In the genomic region with DNA sequence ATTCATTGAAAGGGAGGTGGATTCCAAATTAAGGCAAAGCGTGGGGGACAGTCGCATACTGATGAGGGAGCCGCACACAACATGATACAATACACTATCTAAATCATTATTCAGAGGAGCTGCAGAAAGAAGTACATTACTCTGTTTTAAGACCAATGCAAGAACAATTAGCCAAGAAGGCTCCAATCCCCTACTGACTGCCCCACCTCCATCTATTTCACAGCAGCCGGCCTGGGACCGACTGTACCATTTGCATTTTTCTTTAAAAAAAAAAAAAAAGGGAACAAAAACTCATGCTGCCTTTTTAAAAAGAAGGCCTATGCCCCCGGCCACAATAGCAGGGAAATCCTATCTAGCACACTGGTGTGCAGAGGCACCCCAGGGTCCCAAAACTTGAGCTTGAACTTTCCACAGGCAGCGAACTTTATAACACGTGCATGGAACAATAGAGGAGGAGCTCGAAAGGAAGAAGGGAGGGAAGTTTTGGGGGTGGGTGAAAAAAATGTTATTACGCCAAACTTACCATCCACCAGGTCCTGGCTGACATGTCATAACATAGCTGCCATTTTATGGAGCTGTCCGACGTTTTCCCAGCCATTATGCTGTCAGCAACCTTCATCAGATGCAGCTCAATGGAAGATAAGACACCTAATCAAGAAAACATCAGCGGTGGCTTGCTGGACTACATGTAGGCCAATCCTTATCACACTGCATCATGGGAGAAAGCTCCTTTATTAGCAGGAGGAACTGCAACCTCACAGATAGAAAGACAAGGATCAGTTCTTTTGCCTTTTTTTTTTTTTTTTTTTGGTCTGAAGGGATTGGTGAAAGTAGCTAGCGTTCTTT, we compare ENCODE assay signal across 14 cellular contexts.
A peak's percentile ranks its signal among the peaks of the same experiment; 100 is the strongest.
DNase-seq lines count a peak whose midpoint lies in the region; ATAC-seq, FAIRE-seq and TF ChIP-seq lines count a peak whose summit lies in the region.
"Had no signal": no experiment of that assay in that cellular context is flagged by ENCODE, and none has a peak within 500 bp of the region (broad histone marks: within the 10 kb centered on the region; RNA-seq: fewer than 3 reads in every experiment).

No MANE protein-coding gene starts in this region.

- H3K56ac ChIP-seq in H1 (replicated peaks; ENCODE audit: insufficient read length, low read depth, low read length), result no peak overlapping the region

- no peak overlapping the region for H2AFZ ChIP-seq in H1 (ENCODE audit: low read length)

- H3K9me3 ChIP-seq in H1 (ENCODE audit: insufficient read depth in 2 of 2, low read depth in 1 of 2, low read length in 1 of 2) (no peaks in the 10 kb centered on the region), heart left ventricle (no peaks in the 10 kb centered on the region)
- H3K9me3 ChIP-seq: Caco-2 had no signal

- WGBS in H1 (ENCODE audit: extremely low coverage in 1 of 2, insufficient coverage in 1 of 2, insufficient read length in 1 of 2, insufficient replicate concordance in 2 of 2, low coverage in 1 of 2, low lambda C conversion rate in 2 of 2, missing lambda C conversion rate in 1 of 2), 2 experiments, result 72% methylated on average over 14 of the region's 14 CpGs; no CpG with 5 or more reads in 1 of the 2 experiments
- 83 to 84% (median 83%) methylated on average over 14 of the region's 14 CpGs for WGBS in heart left ventricle, 4 donors

- H2BK120ac ChIP-seq in H1 (replicated peaks; ENCODE audit: low read depth, low read length), result no peak overlapping the region

- H2BK5ac ChIP-seq in H1 (ENCODE audit: low read depth, low read length), result no peak overlapping the region

- H3K36me3 ChIP-seq in H1 (ENCODE audit: control insufficient read depth in 2 of 4, insufficient read depth in 4 of 4, low read length in 3 of 4) (no peaks in the 10 kb centered on the region), heart left ventricle (no peaks in the 10 kb centered on the region)

- TF ChIP-seq POLR2A in H1 (IDR thresholded peaks at IDR 0.05; ENCODE audit: control extremely low read depth in 1 of 2, low read depth in 2 of 2, low read length in 2 of 2) (no peak), heart left ventricle (IDR thresholded peaks at IDR 0.05) (no peak), GM12892 (IDR thresholded peaks at IDR 0.05; ENCODE audit: low read depth, low read length) (no peak)

- no peak overlapping the region for H3K4me3 ChIP-seq in H1 (ENCODE audit: extremely low read depth in 1 of 4, insufficient read depth in 2 of 4, low read depth in 3 of 4, low read length in 4 of 4)
- H3K4me3 ChIP-seq in heart left ventricle, result no peak overlapping the region

- H3K4ac ChIP-seq in H1 (replicated peaks; ENCODE audit: insufficient read length, low read depth, low read length), result no peak overlapping the region

- H3K27ac ChIP-seq in H1 (ENCODE audit: low read depth, low read length) (no peak overlapping the region), heart left ventricle (no peak overlapping the region)

- H3K23ac ChIP-seq in H1 (ENCODE audit: insufficient read length), result no peak overlapping the region

- no peak overlapping the region for H3K14ac ChIP-seq in H1 (ENCODE audit: insufficient read length)

- H2AK5ac ChIP-seq in H1 (ENCODE audit: low read depth, low read length), result no peak overlapping the region

- H3K79me2 ChIP-seq in H1 (ENCODE audit: control insufficient read depth in 1 of 2, insufficient read depth in 2 of 2, low read length in 2 of 2), result no peaks in the 10 kb centered on the region

- peak overlapping the region in 1 of 2 experiments; percentile 17; a peak in 1 of 4 replicates for H3K4me2 ChIP-seq in H1 (ENCODE audit: insufficient read depth in 1 of 2, low read depth in 2 of 2, low read length in 2 of 2)

- H3K27me3 ChIP-seq in H1 (replicated peaks in 1 of 4; ENCODE audit: control insufficient read depth in 3 of 4, extremely low read depth in 1 of 4, insufficient read depth in 3 of 4, low read length in 3 of 4) (no peaks in the 10 kb centered on the region; a peak in 1 of 7 replicates), heart left ventricle (no peaks in the 10 kb centered on the region)

- peaks cover 2 to 23% (median 10%) of the 10 kb centered on the region in 4 experiments for H3K4me1 ChIP-seq in H1 (replicated peaks in 1 of 4; ENCODE audit: control insufficient read depth in 3 of 4, insufficient read depth in 4 of 4, low read length in 3 of 4)
- H3K4me1 ChIP-seq in heart left ventricle, result peaks cover 0 to 22% (median 8%) of the 10 kb centered on the region in 12 donors

- TF ChIP-seq CTCF in H1 (IDR thresholded peaks at IDR 0.05; ENCODE audit: control extremely low read depth in 1 of 3, insufficient read depth in 1 of 3, low read depth in 1 of 3, low read length in 3 of 3), result no peak
- no peak for TF ChIP-seq CTCF in heart left ventricle (IDR thresholded peaks at IDR 0.05)

- no peaks in the 10 kb centered on the region for H3K23me2 ChIP-seq in H1 (ENCODE audit: low read depth, low read length)

- no peak overlapping the region for H4K8ac ChIP-seq in H1 (ENCODE audit: extremely low read depth, insufficient read depth, low read length)

- H4K5ac ChIP-seq in H1 (ENCODE audit: insufficient read length, low read depth, low read length), result no peak overlapping the region

- ATAC-seq in GM18868 (IDR thresholded peaks at IDR 0.05; ENCODE audit: unreplicated experiment), result peak; percentile 32
- no peak for ATAC-seq in heart left ventricle

- DNase-seq in Ammon's horn (ENCODE audit: low spot score) (peak; percentile 36), NCI-H2081 (lab: John Stamatoyannopoulos, UW) (peak; percentile 66 to 84), H1 (ENCODE audit: low read depth in 1 of 2, low spot score in 2 of 2) (no peak), heart left ventricle (no peak), GM12892 (ENCODE audit: insufficient read length) (no peak)
- no peak for DNase-seq in central memory CD4-positive, alpha-beta T cell
- DNase-seq: Caco-2, DMS153, GOT3, IMR-90, NCI-H2029, NCI-H524, SW 1271 had no signal

- FAIRE-seq in H1 (lab: Jason Lieb, UNC) (no peak), GM12892 (lab: Jason Lieb, UNC) (no peak)

- no peak overlapping the region for H3K9ac ChIP-seq in H1 (replicated peaks in 1 of 4; ENCODE audit: extremely low read depth in 1 of 4, low read depth in 3 of 4, low read length in 3 of 4)

- intact Hi-C loops in heart left ventricle (cut with DNase I), result loop anchor here in 3 of 10 donors (10.0 kb wide), 3 partner anchors 47 to 123 kb away; no protein-coding TSS in a partner anchor

- H3K79me1 ChIP-seq in H1 (ENCODE audit: low read depth, low read length), result no peaks in the 10 kb centered on the region

- no peak overlapping the region; the same call in 1 of the 2 replicates for H2BK12ac ChIP-seq in H1 (ENCODE audit: low read depth, low read length)

- POLR2A ChIA-PET in H1 (lab: Charles Lee; ENCODE audit: partially characterized antibody), result interaction anchor here (1.0 kb wide), 2 partner anchors 9 to 14 kb away, joined by 6 read pairs; no protein-coding TSS in a partner anchor

- no peak for TF ChIP-seq EP300 in H1 (IDR thresholded peaks at IDR 0.05; ENCODE audit: borderline replicate concordance in 1 of 2, low read depth in 2 of 2, low read length in 2 of 2)

- no peak overlapping the region for H3K18ac ChIP-seq in H1 (ENCODE audit: extremely low read depth, low read length)

- CTCF ChIA-PET in H1 (lab: Charles Lee; ENCODE audit: partially characterized antibody), result interaction anchor here (0.6 to 2.2 kb wide), 8 partner anchors 16 to 237 kb away, joined by 3 to 8 read pairs (median 4); no protein-coding TSS in a partner anchor

- H4K91ac ChIP-seq in H1 (replicated peaks; ENCODE audit: insufficient read length, low read length), result no peak overlapping the region

- H4K20me1 ChIP-seq in H1 (replicated peaks in 1 of 2; ENCODE audit: control insufficient read depth in 1 of 2, insufficient read depth in 2 of 2, low read length in 2 of 2), result no peaks in the 10 kb centered on the region

- no peak overlapping the region for H2BK15ac ChIP-seq in H1 (ENCODE audit: low read length)

- TF ChIP-seq RAD21 in H1 (IDR thresholded peaks at IDR 0.05 in 1 of 2, conservative IDR thresholded peaks at IDR 0.05 in 1 of 2; ENCODE audit: low read depth in 2 of 2, low read length in 2 of 2), result no peak

- 0 out of 2 replicates have a peak overlapping the region, but pooled peaks have one; percentile 34 for H2BK20ac ChIP-seq in H1 (ENCODE audit: low read length)

TF ChIP-seq in H1, 55 proteins besides CTCF, POLR2A, EP300 and RAD21:
- no peak for TF ChIP-seq GABPA (IDR thresholded peaks at IDR 0.05; ENCODE audit: borderline replicate concordance, insufficient read depth, low read length)
- no peak for TF ChIP-seq FOSL1 (IDR thresholded peaks at IDR 0.05; ENCODE audit: insufficient read depth, low read depth, low read length)
- TF ChIP-seq BRCA1 (IDR thresholded peaks at IDR 0.05; ENCODE audit: low read depth, low read length), result no peak
- TF ChIP-seq POU5F1 (IDR thresholded peaks at IDR 0.05; ENCODE audit: low read depth, low read length), result no peak
- TF ChIP-seq CBX5 (IDR thresholded peaks at IDR 0.05; ENCODE audit: low read depth, low read length), result no peak
- no peak for TF ChIP-seq SP4 (IDR thresholded peaks at IDR 0.05; ENCODE audit: low read length)
- TF ChIP-seq CBX8 (IDR thresholded peaks at IDR 0.05; ENCODE audit: borderline replicate concordance, low read depth, low read length), result no peak
- TF ChIP-seq RFX5 (IDR thresholded peaks at IDR 0.05; ENCODE audit: borderline replicate concordance, low read depth, low read length), result no peak

Comparison
In these comparisons a context has a peak if more than half of its experiments do, and no peak if none do; other contexts are left out.
1. DNase-seq: peak in Ammon's horn (single experiment) and NCI-H2081 (2 of 2); none in H1 (0 of 2), heart left ventricle (0 of 5), GM12892 (single experiment) and central memory CD4-positive, alpha-beta T cell (single experiment).